In the genomic region with DNA sequence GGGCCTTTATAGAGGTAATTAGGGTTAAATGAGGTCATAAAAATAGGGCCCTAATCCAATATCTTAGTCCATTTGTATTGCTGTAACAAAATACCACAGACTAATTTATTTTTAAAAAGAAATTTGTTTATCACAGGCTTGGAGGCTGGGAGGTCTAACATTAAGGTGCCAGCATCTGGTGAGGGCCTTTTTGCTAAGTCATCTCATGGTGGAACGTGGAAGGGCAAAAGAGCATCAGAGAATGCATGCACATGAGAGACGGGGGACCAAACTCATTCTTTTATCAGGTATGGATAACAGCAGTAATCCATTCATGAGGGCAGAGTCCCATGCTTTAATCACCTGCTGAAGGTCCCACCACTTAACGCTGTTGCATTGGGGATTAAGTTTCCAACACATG, we compare ENCODE assay signal across 37 cellular contexts.
A peak's percentile ranks its signal among the peaks of the same experiment; 100 is the strongest.
DNase-seq lines count a peak whose midpoint lies in the region; ATAC-seq, FAIRE-seq and TF ChIP-seq lines count a peak whose summit lies in the region.
"Had no signal": no experiment of that assay in that cellular context is flagged by ENCODE, and none has a peak within 500 bp of the region (broad histone marks: within the 10 kb centered on the region; RNA-seq: fewer than 3 reads in every experiment).

No MANE protein-coding gene starts in this region.

- DNase-seq in IMR-90 = no peak
- DNase-seq in K562 (ENCODE audit: extremely low read depth in 1 of 4, low spot score in 3 of 4) = no peak
- DNase-seq in endodermal cell = no peak
- DNase-seq in activated CD4-positive, alpha-beta memory T cell treated with anti-CD3 and anti-CD28 coated beads for 36 hours = no peak
- DNase-seq: 8988T; ACHN; AML-193; BE2C; C1 segment of cervical spinal cord; Caco-2; Calu3; CD4-positive, alpha-beta memory T cell; CD4-positive, alpha-beta T cell; CD4-positive, CD25-positive, alpha-beta regulatory T cell; CD8-positive, alpha-beta memory T cell; CD8-positive, alpha-beta T cell; COR-L47; DMS 273 treated with DMSO at 0.1 percent for 48 hours; DMS153; DMS53; DMS79; DMS79 treated with DMSO at 0.1 percent for 48 hours; DND-41; EL had no signal

- TF ChIP-seq EP300 in K562 (IDR thresholded peaks at IDR 0.05; ENCODE audit: low read length) = no peak

- H3K36me3 Mint-ChIP-seq in endodermal cell (ENCODE audit: low read depth) = no peaks in the 10 kb centered on the region
- no peaks in the 10 kb centered on the region for H3K36me3 Mint-ChIP-seq in activated CD4-positive, alpha-beta memory T cell treated with anti-CD3 and anti-CD28 coated beads for 36 hours
- H3K36me3 Mint-ChIP-seq: CD4-positive, alpha-beta memory T cell; CD8-positive, alpha-beta memory T cell; CD8-positive, alpha-beta T cell had no signal

- H3K23ac ChIP-seq in IMR-90 (ENCODE audit: low read depth, low read length) = no peak overlapping the region

- H3K4me1 ChIP-seq in IMR-90 (ENCODE audit: control insufficient read depth, insufficient read depth, low read length) = peaks cover 5% of the 10 kb centered on the region
- H3K4me1 ChIP-seq in OCI-LY3 (ENCODE audit: low read length) = peaks cover 28% of the 10 kb centered on the region
- H3K4me1 ChIP-seq in K562 (replicated peaks in 1 of 2; ENCODE audit: control insufficient read depth in 2 of 2, insufficient read depth in 2 of 2, low read length in 2 of 2) = no peaks in the 10 kb centered on the region; a peak in 1 of 5 replicates
- no peaks in the 10 kb centered on the region for H3K4me1 ChIP-seq in endodermal cell (ENCODE audit: control insufficient read depth, insufficient read depth, low read length)
- H3K4me1 ChIP-seq: A549; BE2C; BLaER1; BLaER1 treated with 17β-estradiol and CSF1 and Interleukin-3, amounts not matched to agents 10 nM and 100 nM; Caco-2 had no signal

- no peaks in the 10 kb centered on the region for H3K79me2 ChIP-seq in OCI-LY3 (ENCODE audit: low read length)
- no peaks in the 10 kb centered on the region for H3K79me2 ChIP-seq in K562 (ENCODE audit: control insufficient read depth, insufficient read depth, low read length)

- no peaks in the 10 kb centered on the region for H3K4me1 Mint-ChIP-seq in endodermal cell
- H3K4me1 Mint-ChIP-seq in activated CD4-positive, alpha-beta memory T cell treated with anti-CD3 and anti-CD28 coated beads for 36 hours (ENCODE audit: low read depth) = peaks cover 2% of the 10 kb centered on the region
- H3K4me1 Mint-ChIP-seq: B cell; CD4-positive, alpha-beta memory T cell; CD4-positive, CD25-positive, alpha-beta regulatory T cell; CD8-positive, alpha-beta memory T cell had no signal

- peak overlapping the region; percentile 90 for H4K5ac ChIP-seq in IMR-90 (ENCODE audit: low read depth, low read length)

- dilution Hi-C loops in IMR-90 (cut with HindIII; ENCODE audit: low sequenced_read_pairs, unreplicated experiment) = no loop called here

- POLR2A ChIA-PET in IMR-90 (lab: Charles Lee; ENCODE audit: unreplicated experiment) = no interaction called here
- POLR2A ChIA-PET in K562 (lab: Yijun Ruan, JAX) = no interaction called here
- POLR2A ChIA-PET in activated CD4-positive, alpha-beta memory T cell treated with anti-CD3 and anti-CD28 coated beads for 36 hours (lab: Charles Lee) = no interaction called here

- H3K27me3 Mint-ChIP-seq in endodermal cell (ENCODE audit: insufficient read depth) = no peaks in the 10 kb centered on the region
- H3K27me3 Mint-ChIP-seq in activated CD4-positive, alpha-beta memory T cell treated with anti-CD3 and anti-CD28 coated beads for 36 hours = no peaks in the 10 kb centered on the region
- H3K27me3 Mint-ChIP-seq: B cell; CD4-positive, alpha-beta memory T cell; CD4-positive, alpha-beta T cell; CD4-positive, CD25-positive, alpha-beta regulatory T cell; CD8-positive, alpha-beta memory T cell had no signal

- H3K56ac ChIP-seq in IMR-90 (ENCODE audit: extremely low read depth, insufficient read depth, low read length) = no peak overlapping the region

- no peak overlapping the region for H3K4ac ChIP-seq in IMR-90 (ENCODE audit: low read depth, low read length)

- no peak overlapping the region for H2BK20ac ChIP-seq in IMR-90 (ENCODE audit: low read depth, low read length)

- no peak overlapping the region for H2BK120ac ChIP-seq in IMR-90 (ENCODE audit: low read depth, low read length)

- H3K36me3 ChIP-seq in IMR-90 (ENCODE audit: control insufficient read depth, insufficient read depth, low read length) (no peaks in the 10 kb centered on the region), OCI-LY3 (replicated peaks; ENCODE audit: low read depth, low read length) (no peaks in the 10 kb centered on the region), K562 (ENCODE audit: control insufficient read depth, insufficient read depth, low read length) (no peaks in the 10 kb centered on the region), endodermal cell (ENCODE audit: control insufficient read depth, insufficient read depth, low read length) (no peaks in the 10 kb centered on the region)
- H3K36me3 ChIP-seq: BE2C; BLaER1; BLaER1 treated with 17β-estradiol and CSF1 and Interleukin-3, amounts not matched to agents 10 nM and 100 nM had no signal

- TF ChIP-seq RAD21 in IMR-90 (IDR thresholded peaks at IDR 0.05; ENCODE audit: low read length) (no peak), K562 (CRISPR knock-in tag; conservative IDR thresholded peaks at IDR 0.05 in 1 of 2, IDR thresholded peaks at IDR 0.05 in 1 of 2) (no peak)

- H3K9ac ChIP-seq in IMR-90 (ENCODE audit: low read depth, low read length) (no peak overlapping the region), OCI-LY3 (ENCODE audit: low read length) (no peak overlapping the region), K562 (ENCODE audit: insufficient read depth in 1 of 2, low read depth in 2 of 2, low read length in 2 of 2) (no peak overlapping the region), endodermal cell (ENCODE audit: extremely low read depth, low read length, poor library complexity, severe bottlenecking) (no peak overlapping the region)
- H3K9ac ChIP-seq: BLaER1; BLaER1 treated with 17β-estradiol and CSF1 and Interleukin-3, amounts not matched to agents 10 nM and 100 nM had no signal

- CTCF ChIA-PET in IMR-90 (lab: Yijun Ruan, JAX) (no interaction called here), K562 (lab: Yijun Ruan, JAX; ENCODE audit: low intra/inter-chr PET ratio) (no interaction called here)
- CTCF ChIA-PET in activated CD4-positive, alpha-beta memory T cell treated with anti-CD3 and anti-CD28 coated beads for 36 hours (lab: Charles Lee) = no interaction called here

- H3K18ac ChIP-seq in IMR-90 (ENCODE audit: low read depth, low read length) = peak overlapping the region; percentile 86

- H2BK5ac ChIP-seq in IMR-90 (ENCODE audit: low read depth, low read length, poor library complexity, severe bottlenecking) = peak overlapping the region; percentile 4

- no peak overlapping the region for H3K4me2 ChIP-seq in IMR-90 (ENCODE audit: low read depth, low read length)
- H3K4me2 ChIP-seq in OCI-LY3 (ENCODE audit: low read length) = peak overlapping the region; percentile 25; the same call in 1 of the 2 replicates
- no peak overlapping the region for H3K4me2 ChIP-seq in K562 (ENCODE audit: insufficient read depth, low read length)
- H3K4me2 ChIP-seq: A549; BLaER1; BLaER1 treated with 17β-estradiol and CSF1 and Interleukin-3, amounts not matched to agents 10 nM and 100 nM had no signal

- H2AK9ac ChIP-seq in IMR-90 (replicated peaks; ENCODE audit: low read depth, low read length, poor library complexity) = no peak overlapping the region

- no TSS peak for BruUV-seq in IMR-90 (replicated peaks; lab: Mats Ljungman, UMichigan)
- BruUV-seq in K562 (replicated peaks; lab: Mats Ljungman, UMichigan) = no TSS peak

- WGBS in IMR-90 (ENCODE audit: extremely low coverage in 2 of 2, insufficient read length in 1 of 2), 2 experiments = 92% methylated on average over 2 of the region's 3 CpGs; no CpG with 5 or more reads in 1 of the 2 experiments
- WGBS in K562 (ENCODE audit: insufficient coverage, low coverage, missing lambda C conversion rate) = 51% methylated on average over 3 of the region's 3 CpGs
- WGBS in endodermal cell (ENCODE audit: insufficient coverage in 1 of 2, insufficient read length in 1 of 2), 2 experiments = 94 to 97% methylated on average over 3 of the region's 3 CpGs

- H3K4me3 ChIP-seq in IMR-90 (ENCODE audit: insufficient read depth, low read depth, low read length) = no peak overlapping the region
- no peak overlapping the region for H3K4me3 ChIP-seq in OCI-LY3 (ENCODE audit: low read length)
- no peak overlapping the region for H3K4me3 ChIP-seq in K562
- H3K4me3 ChIP-seq in endodermal cell (ENCODE audit: low read length) = no peak overlapping the region
- H3K4me3 ChIP-seq: A549; BLaER1; BLaER1 treated with 17β-estradiol and CSF1 and Interleukin-3, amounts not matched to agents 10 nM and 100 nM had no signal

- H3K4me3 Mint-ChIP-seq in endodermal cell = no peak overlapping the region
- no peak overlapping the region for H3K4me3 Mint-ChIP-seq in activated CD4-positive, alpha-beta memory T cell treated with anti-CD3 and anti-CD28 coated beads for 36 hours
- H3K4me3 Mint-ChIP-seq: B cell; CD14-positive monocyte; CD4-positive, alpha-beta memory T cell; CD4-positive, alpha-beta T cell; CD4-positive, CD25-positive, alpha-beta regulatory T cell; CD8-positive, alpha-beta memory T cell; CD8-positive, alpha-beta T cell had no signal

- H3K9me1 ChIP-seq in IMR-90 (ENCODE audit: insufficient read depth, low read length) = no peaks in the 10 kb centered on the region; the same call in 1 of the 2 replicates
- no peaks in the 10 kb centered on the region for H3K9me1 ChIP-seq in K562 (ENCODE audit: control insufficient read depth, insufficient read depth, low read length)

- H3K27ac ChIP-seq in IMR-90 (ENCODE audit: insufficient read depth, low read length) = no peak overlapping the region
- H3K27ac ChIP-seq in OCI-LY3 (ENCODE audit: low read length) = peak overlapping the region; percentile 58
- no peak overlapping the region for H3K27ac ChIP-seq in K562 (ENCODE audit: extremely low read depth, low read depth, low read length)
- no peak overlapping the region for H3K27ac ChIP-seq in endodermal cell (ENCODE audit: low read depth, low read length)
- H3K27ac ChIP-seq: 22Rv1; A549; BLaER1; BLaER1 treated with 17β-estradiol and CSF1 and Interleukin-3, amounts not matched to agents 10 nM and 100 nM; C4-2B had no signal

- FAIRE-seq in K562 (lab: Jason Lieb, UNC) = no peak
- FAIRE-seq: A204.1, A549, D721Med had no signal

- in situ Hi-C loops in IMR-90 (cut with MboI; ENCODE audit: low sequenced_read_pairs) (no loop called here), K562 (cut with MboI) (no loop called here)

- H4K91ac ChIP-seq in IMR-90 (ENCODE audit: insufficient read depth, low read depth, low read length) = no peak overlapping the region; the same call in 1 of the 2 replicates

- no peaks in the 10 kb centered on the region for H3K27me3 ChIP-seq in IMR-90 (ENCODE audit: control insufficient read depth, insufficient read depth, low read length)
- H3K27me3 ChIP-seq in OCI-LY3 (ENCODE audit: low read depth, low read length) = no peaks in the 10 kb centered on the region
- H3K27me3 ChIP-seq in K562 (ENCODE audit: control insufficient read depth in 2 of 2, insufficient read depth in 2 of 2, low read length in 2 of 2) = no peaks in the 10 kb centered on the region
- H3K27me3 ChIP-seq in endodermal cell (ENCODE audit: control insufficient read depth, insufficient read depth, low read length, poor library complexity, severe bottlenecking) = no peaks in the 10 kb centered on the region
- H3K27me3 ChIP-seq: BE2C; BLaER1; BLaER1 treated with 17β-estradiol and CSF1 and Interleukin-3, amounts not matched to agents 10 nM and 100 nM had no signal

- no peak overlapping the region for H2BK15ac ChIP-seq in IMR-90 (ENCODE audit: low read depth, low read length)

- H2AK5ac ChIP-seq in IMR-90 (ENCODE audit: low read depth, low read length) = no peak overlapping the region

- H3K9me3 Mint-ChIP-seq in endodermal cell = no peaks in the 10 kb centered on the region
- no peaks in the 10 kb centered on the region for H3K9me3 Mint-ChIP-seq in activated CD4-positive, alpha-beta memory T cell treated with anti-CD3 and anti-CD28 coated beads for 36 hours
- H3K9me3 Mint-ChIP-seq: CD4-positive, alpha-beta memory T cell; CD4-positive, alpha-beta T cell; CD8-positive, alpha-beta T cell had no signal

- H3K9me3 ChIP-seq in IMR-90 (ENCODE audit: control insufficient read depth, insufficient read depth, low read length) (no peaks in the 10 kb centered on the region), OCI-LY3 (ENCODE audit: insufficient read depth, low read length) (peaks cover 5% of the 10 kb centered on the region; the same call in 1 of the 2 replicates), K562 (replicated peaks; ENCODE audit: control insufficient read depth, insufficient read depth, low read depth, low read length) (no peaks in the 10 kb centered on the region), endodermal cell (ENCODE audit: control insufficient read depth, low read length) (no peaks in the 10 kb centered on the region)
- H3K9me3 ChIP-seq: A549; BE2C; BLaER1; BLaER1 treated with 17β-estradiol and CSF1 and Interleukin-3, amounts not matched to agents 10 nM and 100 nM; Caco-2 had no signal

- H4K20me1 ChIP-seq in IMR-90 (ENCODE audit: insufficient read depth, low read length) = no peaks in the 10 kb centered on the region
- H4K20me1 ChIP-seq in OCI-LY3 (ENCODE audit: insufficient read depth, low read length) = no peaks in the 10 kb centered on the region
- H4K20me1 ChIP-seq in K562 (replicated peaks; ENCODE audit: control insufficient read depth, insufficient read depth, low read length) = no peaks in the 10 kb centered on the region
- H4K20me1 ChIP-seq: BLaER1; BLaER1 treated with 17β-estradiol and CSF1 and Interleukin-3, amounts not matched to agents 10 nM and 100 nM had no signal

- H4K8ac ChIP-seq in IMR-90 (ENCODE audit: low read depth in 2 of 2, low read length in 2 of 2) = no peak overlapping the region; a peak in 1 of 4 replicates

- no peak overlapping the region for H3K14ac ChIP-seq in IMR-90 (replicated peaks; ENCODE audit: low read depth, low read length)

- H2AFZ ChIP-seq in IMR-90 (replicated peaks; ENCODE audit: low read length, poor library complexity) (no peak overlapping the region), OCI-LY3 (ENCODE audit: low read depth, low read length) (no peak overlapping the region), K562 (ENCODE audit: low read depth, low read length) (peak overlapping the region; percentile 37; the same call in 1 of the 2 replicates)

- intact Hi-C loops in IMR-90 (cut with micrococcal nuclease) = no loop called here
- intact Hi-C loops in K562 (cut with micrococcal nuclease) = no loop called here
- intact Hi-C loops in activated CD4-positive, alpha-beta memory T cell treated with anti-CD3 and anti-CD28 coated beads for 36 hours (cut with micrococcal nuclease) = no loop called here

- H3K27ac Mint-ChIP-seq in endodermal cell = no peak overlapping the region
- no peak overlapping the region for H3K27ac Mint-ChIP-seq in activated CD4-positive, alpha-beta memory T cell treated with anti-CD3 and anti-CD28 coated beads for 36 hours
- H3K27ac Mint-ChIP-seq: B cell; CD4-positive, alpha-beta memory T cell; CD4-positive, alpha-beta T cell; CD4-positive, CD25-positive, alpha-beta regulatory T cell; CD8-positive, alpha-beta memory T cell; CD8-positive, alpha-beta T cell had no signal

- H3K79me1 ChIP-seq in IMR-90 (ENCODE audit: low read depth in 1 of 2, low read length in 2 of 2) = no peaks in the 10 kb centered on the region

- ATAC-seq in HG02759 (IDR thresholded peaks at IDR 0.05; ENCODE audit: unreplicated experiment) (peak; percentile 11), IMR-90 (ENCODE audit: low read depth) (no peak), K562 (no peak), GM21529 (IDR thresholded peaks at IDR 0.05; ENCODE audit: unreplicated experiment) (no peak), GM18511 (IDR thresholded peaks at IDR 0.05; ENCODE audit: unreplicated experiment) (no peak)
- ATAC-seq: A549; CD8-positive, alpha-beta T cell had no signal

- no peak for TF ChIP-seq POLR2A in IMR-90 (IDR thresholded peaks at IDR 0.05; ENCODE audit: low read depth, low read length)
- no peak for TF ChIP-seq POLR2A in K562 (conservative IDR thresholded peaks at IDR 0.05)

- TF ChIP-seq CTCF in IMR-90 (conservative IDR thresholded peaks at IDR 0.05; ENCODE audit: low read depth, low read length) (no peak), OCI-LY3 (IDR thresholded peaks at IDR 0.05; ENCODE audit: low read depth, low read length) (no peak), K562 (IDR thresholded peaks at IDR 0.05 in 2 of 3, conservative IDR thresholded peaks at IDR 0.05 in 1 of 3; ENCODE audit: insufficient read depth in 2 of 3, low read depth in 1 of 3, low read length in 3 of 3) (no peak), endodermal cell (conservative IDR thresholded peaks at IDR 0.05) (no peak)
